Comparison of ENCODE assay signal across 23 cellular contexts in the genomic region with DNA sequence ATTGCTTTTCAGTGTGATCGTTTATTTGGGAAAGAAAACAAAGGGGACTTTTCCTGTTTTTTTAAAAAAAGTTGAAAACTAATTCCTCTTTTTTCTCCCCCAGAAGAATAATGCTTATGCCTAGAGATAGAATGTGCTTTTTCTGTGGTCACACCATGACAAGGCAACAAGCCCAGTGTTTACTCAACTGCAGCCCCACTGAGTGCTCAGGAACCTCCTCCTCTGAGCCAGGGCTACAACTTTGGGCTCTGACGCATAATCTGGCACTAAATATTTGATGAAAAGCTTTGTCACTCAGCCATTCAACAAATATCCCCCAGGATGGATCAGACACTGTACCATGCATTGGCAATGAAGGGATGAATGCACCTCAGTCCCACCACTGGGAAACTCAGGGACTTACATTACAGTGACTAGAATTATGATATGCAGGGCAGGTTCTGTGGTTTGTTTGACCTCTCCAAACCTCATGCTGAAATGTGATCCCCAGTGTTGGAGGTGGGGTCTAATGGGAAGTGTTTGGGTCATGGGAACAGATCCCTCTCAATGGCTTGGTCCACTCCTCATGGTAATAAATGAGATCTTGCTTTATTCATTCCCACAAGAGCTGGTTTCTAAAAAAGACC.
DNase-seq lines count a peak whose midpoint lies in the region; ATAC-seq, FAIRE-seq and TF ChIP-seq lines count a peak whose summit lies in the region.
"Had no signal": no experiment of that assay in that cellular context is flagged by ENCODE, and none has a peak within 500 bp of the region (broad histone marks: within the 10 kb centered on the region; RNA-seq: fewer than 3 reads in every experiment).

No MANE protein-coding gene starts in this region.

- H3K27ac ChIP-seq in astrocyte (ENCODE audit: low read depth, low read length) (no peak overlapping the region), small intestine (ENCODE audit: low read depth in 1 of 2, low read length in 1 of 2) (no peak overlapping the region), pancreas (no peak overlapping the region)
- H3K27ac ChIP-seq: KMS-11, SK-N-MC had no signal

- H3K27me3 ChIP-seq in astrocyte (ENCODE audit: insufficient read depth, low read length) (no peaks in the 10 kb centered on the region), small intestine (ENCODE audit: control insufficient read depth in 2 of 2, insufficient read depth in 2 of 2, low read length in 2 of 2) (no peaks in the 10 kb centered on the region), pancreas (no peaks in the 10 kb centered on the region)

- no peak overlapping the region for H3K4me3 ChIP-seq in astrocyte (ENCODE audit: insufficient read depth, low read depth, low read length)
- H3K4me3 ChIP-seq in small intestine (ENCODE audit: low read depth in 1 of 2, low read length in 2 of 2) = no peak overlapping the region
- H3K4me3 ChIP-seq in pancreas = no peak overlapping the region
- H3K4me3 ChIP-seq: SK-N-MC had no signal

- H3K36me3 Mint-ChIP-seq in astrocyte (ENCODE audit: low read depth, unreplicated experiment) (no peaks in the 10 kb centered on the region), nephron (ENCODE audit: low read depth) (peaks cover 6% of the 10 kb centered on the region)
- H3K36me3 Mint-ChIP-seq: T-cell had no signal

- no peaks in the 10 kb centered on the region for H3K9me3 Mint-ChIP-seq in astrocyte (ENCODE audit: unreplicated experiment)
- no peaks in the 10 kb centered on the region for H3K9me3 Mint-ChIP-seq in nephron
- H3K9me3 Mint-ChIP-seq: CD4-positive, alpha-beta T cell had no signal

- H3K4me1 Mint-ChIP-seq in astrocyte (ENCODE audit: low read depth, unreplicated experiment) (peaks cover 53% of the 10 kb centered on the region), nephron (peaks cover 77% of the 10 kb centered on the region)
- H3K4me1 Mint-ChIP-seq: B cell, T-cell had no signal

- no peak for ATAC-seq in pancreas
- ATAC-seq: HepG2, T-cell had no signal

- no peaks in the 10 kb centered on the region for H4K20me1 ChIP-seq in astrocyte (ENCODE audit: insufficient read depth, low read length)

- H3K27ac Mint-ChIP-seq in astrocyte (ENCODE audit: unreplicated experiment) = peak overlapping the region; percentile 64
- peak overlapping the region; percentile 2 to 50 (median 35) for H3K27ac Mint-ChIP-seq in nephron
- H3K27ac Mint-ChIP-seq: B cell; CD4-positive, alpha-beta T cell; T-cell had no signal

- H3K9ac ChIP-seq in astrocyte (ENCODE audit: low read length) = no peak overlapping the region
- H3K9ac ChIP-seq: KMS-11 had no signal

- no peaks in the 10 kb centered on the region for H3K79me2 ChIP-seq in astrocyte (ENCODE audit: insufficient read depth, low read length)

- H3K4me3 Mint-ChIP-seq in astrocyte (ENCODE audit: unreplicated experiment) (no peak overlapping the region), nephron (no peak overlapping the region)
- H3K4me3 Mint-ChIP-seq: B cell; CD4-positive, alpha-beta T cell; T-cell had no signal

- FAIRE-seq in astrocyte (lab: Jason Lieb, UNC) = no peak
- FAIRE-seq in small intestine (lab: Jason Lieb, UNC) = no peak
- FAIRE-seq in pancreas (lab: Jason Lieb, UNC) = no peak
- FAIRE-seq: HepG2 had no signal

- intact Hi-C loops in pancreas (cut with DNase I) = loop anchor here in 1 of 3 donors (10.0 kb wide), 1 partner anchor 88 kb away; no protein-coding TSS in a partner anchor

- no peaks in the 10 kb centered on the region for H3K36me3 ChIP-seq in astrocyte (ENCODE audit: insufficient read depth, low read length)
- no peaks in the 10 kb centered on the region for H3K36me3 ChIP-seq in small intestine (ENCODE audit: control insufficient read depth in 2 of 2, insufficient read depth in 2 of 2, low read length in 2 of 2)
- no peaks in the 10 kb centered on the region for H3K36me3 ChIP-seq in pancreas

- no peak overlapping the region for H3K4me2 ChIP-seq in astrocyte (ENCODE audit: low read length)
- H3K4me2 ChIP-seq: KMS-11 had no signal

- H3K27me3 Mint-ChIP-seq in astrocyte (ENCODE audit: low read depth, unreplicated experiment) = no peaks in the 10 kb centered on the region
- H3K27me3 Mint-ChIP-seq in nephron (ENCODE audit: low read depth) = no peaks in the 10 kb centered on the region
- H3K27me3 Mint-ChIP-seq: B cell had no signal

- peak; percentile 14 for DNase-seq in EH (ENCODE audit: low read depth)
- peak; percentile 25 for DNase-seq in LHCN-M2 (ENCODE audit: low read depth)
- peak; percentile 72 for DNase-seq in astrocyte (ENCODE audit: low read depth)
- DNase-seq in AG08396 (ENCODE audit: low spot score) = no peak
- DNase-seq in small intestine = no peak
- no peak for DNase-seq in kidney tubule cell (ENCODE audit: low spot score)
- DNase-seq in pancreas = no peak
- DNase-seq: Calu3; CD4-positive, alpha-beta T cell; DMS53; HCEC 1CT; MM.1S; NCI-H1105 treated with DMSO at 0.1 percent for 48 hours; NCI-H1694 treated with DMSO at 0.1 percent for 48 hours; NCI-H2171; NCI-H446; NCI-H748 treated with DMSO at 0.1 percent for 48 hours; T-cell had no signal

- TF ChIP-seq CTCF in astrocyte (IDR thresholded peaks at IDR 0.05; ENCODE audit: insufficient read depth, low read depth, low read length) (no peak), nephron (IDR thresholded peaks at IDR 0.05; ENCODE audit: unreplicated experiment in 3 of 3) (no peak), pancreas (IDR thresholded peaks at IDR 0.05) (no peak)

- WGBS in small intestine, 3 donors = 53 to 80% (median 78%) methylated on average over 2 of the region's 2 CpGs
- 58 to 92% methylated on average over 2 of the region's 2 CpGs for WGBS in pancreas, 2 donors

- H3K9me3 ChIP-seq in astrocyte (ENCODE audit: insufficient read depth, low read depth, low read length) (no peaks in the 10 kb centered on the region), small intestine (ENCODE audit: control insufficient read depth, low read depth) (no peaks in the 10 kb centered on the region), pancreas (no peaks in the 10 kb centered on the region)

- H3K4me1 ChIP-seq in astrocyte (ENCODE audit: insufficient read depth, low read length) (peaks cover 22% of the 10 kb centered on the region), small intestine (ENCODE audit: control insufficient read depth in 2 of 2, insufficient read depth in 1 of 2, low read depth in 1 of 2, low read length in 1 of 2) (peaks cover 4 to 12% of the 10 kb centered on the region in 2 donors), pancreas (peaks cover 2 to 14% (median 3%) of the 10 kb centered on the region in 3 donors)

- no peak overlapping the region for H2AFZ ChIP-seq in astrocyte (ENCODE audit: low read depth, low read length)

Comparison
In these comparisons a context has a peak if more than half of its experiments do, and no peak if none do; other contexts are left out.
1. DNase-seq: peak in EH (single experiment), LHCN-M2 (single experiment) and astrocyte (single experiment); none in AG08396 (single experiment), small intestine (single experiment), kidney tubule cell (single experiment) and pancreas (0 of 6).